Comparison of ENCODE assay signal across 22 cellular contexts in genomic region chr10:90988802-90989201, GRCh38.
"Had no signal": no experiment of that assay in that cellular context is flagged by ENCODE, and none has a peak within 500 bp of the region (broad histone marks: within the 10 kb centered on the region; RNA-seq: fewer than 3 reads in every experiment).

No MANE protein-coding gene starts in this region.

- H3K4me3 Mint-ChIP-seq: activated naive CD8-positive, alpha-beta T cell treated with anti-CD3 and anti-CD28 coated beads, Interleukin-2, amount 10 ng/mL, durations not matched to agents 7 days and 5 days; activated T-helper 1 cell treated with anti-CD3 and anti-CD28 coated beads, Interleukin-12 subunit alpha, Interleukin-12 subunit beta, Interleukin-2, Interleukin-4 antibody, amounts not matched to agents 30 ng/mL and 10 ng/mL and 1 ng/mL, durations not matched to agents 14 hours and 24 hours and 36 hours; dendritic cell treated with granulocyte-macrophage colony-stimulating factor and Interleukin-4, amounts not matched to agents 40 ng/mL and 50 ng/mL, for 4 days; natural killer cell treated with Interleukin-12 subunit alpha and Interleukin-12 subunit beta and Interleukin-15 and Interleukin-18, amount 100 ng/mL, for 72 hours; stimulated activated naive CD8-positive, alpha-beta T cell treated with anti-CD3 and anti-CD28 coated beads, Interleukin-15, Interleukin-2, amounts not matched to agents 100 ng/mL and 50 ng/mL, for 24 hours; type B pancreatic cell had no signal

- H3K36me3 ChIP-seq: esophagus squamous epithelium, SJSA1 had no signal

- H3K27me3 ChIP-seq: esophagus squamous epithelium, SJSA1 had no signal

- H3K9me3 ChIP-seq: esophagus squamous epithelium, SJSA1 had no signal

- FAIRE-seq: endothelial cell of umbilical vein, islet of Langerhans had no signal

- DNase-seq: activated CD4-positive, alpha-beta T cell treated with anti-CD3 and anti-CD28 coated beads for 1 hour; activated gamma-delta T cell treated with Interleukin-2 at 50 U/mL for 16 hours; activated naive CD8-positive, alpha-beta T cell treated with anti-CD3 and anti-CD28 coated beads, Interleukin-2, amount 10 ng/mL, durations not matched to agents 7 days and 5 days; anterior cingulate cortex; cerebellar nuclear complex; effector memory CD4-positive, alpha-beta T cell; esophagus squamous epithelium; hippocampal formation; left colon; posterior cingulate gyrus; stimulated activated CD4-positive, alpha-beta T cell treated with anti-CD3 and anti-CD28 coated beads, Interleukin-1b, Interleukin-23, amount 100 ng/mL, for 48 hours; T-helper 2 cell had no signal

- H3K27ac ChIP-seq: esophagus squamous epithelium, SJSA1, VCaP had no signal

- H3K27ac Mint-ChIP-seq: activated naive CD8-positive, alpha-beta T cell treated with anti-CD3 and anti-CD28 coated beads, Interleukin-2, amount 10 ng/mL, durations not matched to agents 7 days and 5 days; activated T-helper 1 cell treated with anti-CD3 and anti-CD28 coated beads, Interleukin-12 subunit alpha, Interleukin-12 subunit beta, Interleukin-2, Interleukin-4 antibody, amounts not matched to agents 30 ng/mL and 10 ng/mL and 1 ng/mL, durations not matched to agents 14 hours and 24 hours and 36 hours; dendritic cell treated with granulocyte-macrophage colony-stimulating factor and Interleukin-4, amounts not matched to agents 40 ng/mL and 50 ng/mL, for 4 days; natural killer cell treated with Interleukin-12 subunit alpha and Interleukin-12 subunit beta and Interleukin-15 and Interleukin-18, amount 100 ng/mL, for 72 hours; stimulated activated naive CD8-positive, alpha-beta T cell treated with anti-CD3 and anti-CD28 coated beads, Interleukin-15, Interleukin-2, amounts not matched to agents 100 ng/mL and 50 ng/mL, for 24 hours; type B pancreatic cell had no signal

- H3K36me3 Mint-ChIP-seq: activated naive CD8-positive, alpha-beta T cell treated with anti-CD3 and anti-CD28 coated beads, Interleukin-2, amount 10 ng/mL, durations not matched to agents 7 days and 5 days; natural killer cell treated with Interleukin-12 subunit alpha and Interleukin-12 subunit beta and Interleukin-15 and Interleukin-18, amount 100 ng/mL, for 72 hours; type B pancreatic cell had no signal

- H3K4me3 ChIP-seq: esophagus squamous epithelium, lung, SJSA1 had no signal

- ATAC-seq: left colon had no signal

- H3K4me1 Mint-ChIP-seq: activated naive CD8-positive, alpha-beta T cell treated with anti-CD3 and anti-CD28 coated beads, Interleukin-2, amount 10 ng/mL, durations not matched to agents 7 days and 5 days had no signal

- H3K27me3 Mint-ChIP-seq: stimulated activated naive CD8-positive, alpha-beta T cell treated with anti-CD3 and anti-CD28 coated beads, Interleukin-15, Interleukin-2, amounts not matched to agents 100 ng/mL and 50 ng/mL, for 24 hours had no signal

- H3K4me1 ChIP-seq: esophagus squamous epithelium, SJSA1 had no signal

- H3K9me3 Mint-ChIP-seq: activated naive CD8-positive, alpha-beta T cell treated with anti-CD3 and anti-CD28 coated beads, Interleukin-2, amount 10 ng/mL, durations not matched to agents 7 days and 5 days; activated T-helper 1 cell treated with anti-CD3 and anti-CD28 coated beads, Interleukin-12 subunit alpha, Interleukin-12 subunit beta, Interleukin-2, Interleukin-4 antibody, amounts not matched to agents 30 ng/mL and 10 ng/mL and 1 ng/mL, durations not matched to agents 14 hours and 24 hours and 36 hours; dendritic cell treated with granulocyte-macrophage colony-stimulating factor and Interleukin-4, amounts not matched to agents 40 ng/mL and 50 ng/mL, for 4 days; natural killer cell treated with Interleukin-12 subunit alpha and Interleukin-12 subunit beta and Interleukin-15 and Interleukin-18, amount 100 ng/mL, for 72 hours; stimulated activated naive CD8-positive, alpha-beta T cell treated with anti-CD3 and anti-CD28 coated beads, Interleukin-15, Interleukin-2, amounts not matched to agents 100 ng/mL and 50 ng/mL, for 24 hours; type B pancreatic cell had no signal
